ENCODE assay signal across 8 cellular contexts in the genomic region with DNA sequence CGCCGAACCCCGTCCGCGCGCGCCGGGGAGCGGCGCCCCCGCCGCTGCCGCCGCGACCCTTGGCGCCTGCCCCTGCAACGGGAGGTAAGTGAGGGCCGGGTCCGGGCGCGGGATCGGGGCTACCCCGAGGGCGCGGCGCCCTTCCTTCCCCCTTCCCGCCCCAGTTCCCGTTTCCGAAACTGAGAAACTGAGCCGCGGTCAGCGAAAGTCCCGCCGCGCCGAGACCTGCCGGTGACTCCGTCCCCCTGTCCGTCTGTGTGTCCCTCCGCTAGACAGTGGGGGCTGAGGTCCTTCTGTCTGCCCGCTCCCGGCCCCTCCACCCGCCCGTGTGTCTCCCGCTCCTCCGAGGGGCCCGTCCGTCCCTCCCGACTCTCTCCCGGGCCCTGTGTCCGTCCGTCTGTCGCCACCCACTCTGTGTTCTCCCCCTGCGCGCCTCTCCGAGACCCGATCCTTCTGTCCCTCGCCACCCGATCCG. TPM values are rescaled to one million over a fixed set of nuclear protein-coding genes. Genes with fewer than 3 reads are reported as not detected.
DNase-seq lines count a peak whose midpoint lies in the region; ATAC-seq and TF ChIP-seq lines count a peak whose summit lies in the region.

No MANE protein-coding gene starts in this region.

- H3K27ac ChIP-seq in epithelial cell of prostate = peak overlapping the region; percentile 62
- H3K27ac ChIP-seq in neutrophil = peak overlapping the region; percentile 99

- no peaks in the 10 kb centered on the region for H3K9me3 Mint-ChIP-seq in T-cell

- peak overlapping the region; percentile 83 to 89 for H3K4me3 ChIP-seq in neutrophil (ENCODE audit: low read depth in 1 of 2, low read length in 1 of 2)

- peak; percentile 8 for ATAC-seq in HG02885 (IDR thresholded peaks at IDR 0.05; ENCODE audit: poor library complexity, unreplicated experiment)
- peak in 3 of 4 experiments; percentile 2 to 8 (median 3) for ATAC-seq in T-cell (replicated peaks in 1 of 4)

- peaks cover 22 to 29% (median 28%) of the 10 kb centered on the region in 3 donors for H3K4me1 Mint-ChIP-seq in T-cell

- no peaks in the 10 kb centered on the region for H3K9me3 ChIP-seq in neutrophil

- H3K36me3 ChIP-seq in neutrophil = peaks cover 18% of the 10 kb centered on the region

- DNase-seq in SIG-M5 treated with dmso at 0.1 percent for 504 hours (lab: John Stamatoyannopoulos, UW; ENCODE audit: unreplicated experiment) (peak; percentile 22), SIG-M5 (lab: John Stamatoyannopoulos, UW) (no peak), T-cell (peak in 4 of 34 experiments; percentile 6 to 28 (median 11)), epithelial cell of prostate (ENCODE audit: low read depth, low spot score) (no peak), NCI-H446 treated with DMSO at 0.1 percent for 48 hours (lab: John Stamatoyannopoulos, UW) (no peak), globus pallidus (ENCODE audit: low spot score) (no peak)

- CTCF ChIA-PET in T-cell (lab: Charles Lee) = interaction anchor here in 1 of 2 donors (0.6 to 1.2 kb wide), 4 partner anchors 30 to 36 kb away, joined by 3 to 4 read pairs (median 4); no protein-coding TSS in a partner anchor

- peak overlapping the region; percentile 59 to 79 for H3K27ac Mint-ChIP-seq in T-cell

- H3K27me3 Mint-ChIP-seq in T-cell = peaks cover 6 to 14% of the 10 kb centered on the region in 2 donors

- H3K4me3 Mint-ChIP-seq in T-cell = peak overlapping the region; percentile 81 to 87 (median 82)

- peaks cover 82% of the 10 kb centered on the region in 2 experiments for H3K4me1 ChIP-seq in neutrophil (ENCODE audit: control insufficient read depth in 1 of 2, insufficient read depth in 1 of 2, low read depth in 1 of 2, low read length in 1 of 2)

- H3K36me3 Mint-ChIP-seq in T-cell = no peaks in the 10 kb centered on the region

- POLR2A ChIA-PET in T-cell (lab: Charles Lee) = interaction anchor here in 1 of 2 donors (0.7 kb wide), 1 partner anchor 39 kb away, joined by 3 read pairs; no protein-coding TSS in a partner anchor

- no peak for TF ChIP-seq CTCF in neutrophil (IDR thresholded peaks at IDR 0.05)

- H3K27me3 ChIP-seq in neutrophil = peaks cover 10% of the 10 kb centered on the region

RNA-seq across cellular contexts. Expression of a gene that starts 0.4 kb away (rescaled TPM):
- total RNA-seq in T-cell = 10 to 100 TPM; 15.3 to 23.3 (median 19.2) TPM

RNA-seq across cellular contexts. Expression of a gene that starts 31.1 kb away (rescaled TPM):
- 10 to 100 TPM; 14.4 to 27.8 (median 26.6) TPM for total RNA-seq in T-cell
